Comparison of ENCODE assay signal across 24 cellular contexts in the genomic region with DNA sequence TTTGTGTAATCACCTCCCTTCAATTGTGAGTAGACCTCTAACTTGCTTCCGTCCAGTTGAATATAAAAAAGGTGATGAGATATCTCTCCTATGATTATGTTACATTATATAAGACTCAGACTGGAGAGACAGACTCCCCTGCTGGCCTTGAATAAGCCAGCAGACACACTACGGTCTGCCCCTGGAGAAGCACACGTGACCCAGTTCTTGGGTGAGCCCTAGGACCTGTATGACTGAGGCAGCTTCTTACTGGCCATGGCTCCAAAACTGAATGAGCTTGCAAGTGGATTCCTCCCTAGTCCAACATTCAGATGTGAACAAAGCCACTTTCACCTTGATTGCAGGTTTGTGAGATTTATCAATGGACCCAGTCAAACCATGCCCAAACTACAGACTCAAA.
DNase-seq lines count a peak whose midpoint lies in the region; ATAC-seq and TF ChIP-seq lines count a peak whose summit lies in the region.
"Had no signal": no experiment of that assay in that cellular context is flagged by ENCODE, and none has a peak within 500 bp of the region (broad histone marks: within the 10 kb centered on the region; RNA-seq: fewer than 3 reads in every experiment).

No MANE protein-coding gene starts in this region.

- H2AFZ ChIP-seq in DND-41 (ENCODE audit: low read depth, low read length) = 0 out of 2 replicates have a peak overlapping the region, but pooled peaks have one; percentile 18

- no peaks in the 10 kb centered on the region for H3K9me3 ChIP-seq in DND-41 (ENCODE audit: insufficient read depth, low read length, severe bottlenecking)
- H3K9me3 ChIP-seq: BE2C, BLaER1 had no signal

- H3K4me3 ChIP-seq in DND-41 (ENCODE audit: low read depth in 1 of 2, low read length in 2 of 2) = no peak overlapping the region
- H3K4me3 ChIP-seq: BLaER1 had no signal

- H3K27me3 ChIP-seq in DND-41 (ENCODE audit: insufficient read depth, low read length, poor library complexity) = no peaks in the 10 kb centered on the region
- H3K27me3 ChIP-seq: BE2C, BLaER1 had no signal

- DNase-seq in DND-41 (no peak), RKO (ENCODE audit: low spot score) (peak; percentile 3), nephron progenitor cell (no peak), cardiac septum (ENCODE audit: low spot score) (no peak), caudate nucleus (lab: John Stamatoyannopoulos, UW) (no peak), DMS53 treated with DMSO at 0.1 percent for 48 hours (lab: John Stamatoyannopoulos, UW; ENCODE audit: unreplicated experiment) (no peak)
- DNase-seq: 8988T; ACHN; BE2C; C1 segment of cervical spinal cord; CD4-positive, alpha-beta memory T cell; CD4-positive, CD25-positive, alpha-beta regulatory T cell; CD8-positive, alpha-beta memory T cell; COR-L47; DMS 273 treated with DMSO at 0.1 percent for 48 hours; DMS153; DMS53; DMS79 treated with DMSO at 0.1 percent for 48 hours; EL; GDM1 had no signal

- H3K4me1 ChIP-seq in DND-41 (ENCODE audit: insufficient read depth, low read length) = no peaks in the 10 kb centered on the region
- H3K4me1 ChIP-seq: BLaER1 had no signal

- no peaks in the 10 kb centered on the region for H3K79me2 ChIP-seq in DND-41 (ENCODE audit: insufficient read depth, low read length)

- TF ChIP-seq CTCF in DND-41 (IDR thresholded peaks at IDR 0.05; ENCODE audit: borderline replicate concordance, extremely low read depth, low read length, poor library complexity, severe bottlenecking) = no peak
- TF ChIP-seq CTCF in nephron progenitor cell (IDR thresholded peaks at IDR 0.05) = no peak

- ATAC-seq in DND-41 (ENCODE audit: insufficient read depth, low read depth) = no peak
- ATAC-seq in activated T-helper 17 cell treated with anti-CD3 and anti-CD28 coated beads, Interleukin-2, amount 50 U/mL, for 72 hours (replicated peaks) = no peak
- ATAC-seq in HG02588 (IDR thresholded peaks at IDR 0.05; ENCODE audit: unreplicated experiment) = no peak

- H3K27me3 Mint-ChIP-seq in activated T-helper 17 cell treated with anti-CD3 and anti-CD28 coated beads, Interleukin-2, amount 50 U/mL, for 72 hours = no peaks in the 10 kb centered on the region
- H3K27me3 Mint-ChIP-seq in nephron progenitor cell (ENCODE audit: low read depth, poor library complexity) = peaks cover 7% of the 10 kb centered on the region
- H3K27me3 Mint-ChIP-seq: CD4-positive, alpha-beta memory T cell; CD8-positive, alpha-beta memory T cell had no signal

- H3K36me3 Mint-ChIP-seq in activated T-helper 17 cell treated with anti-CD3 and anti-CD28 coated beads, Interleukin-2, amount 50 U/mL, for 72 hours (ENCODE audit: low read depth) = no peaks in the 10 kb centered on the region
- no peaks in the 10 kb centered on the region for H3K36me3 Mint-ChIP-seq in nephron progenitor cell (ENCODE audit: low read depth)
- H3K36me3 Mint-ChIP-seq: CD14-positive monocyte; CD4-positive, alpha-beta memory T cell; CD4-positive, CD25-positive, alpha-beta regulatory T cell; CD8-positive, alpha-beta memory T cell had no signal

- no peaks in the 10 kb centered on the region for H3K36me3 ChIP-seq in DND-41 (ENCODE audit: insufficient read depth, low read length)
- H3K36me3 ChIP-seq: BE2C, BLaER1 had no signal

- no peak overlapping the region for H3K9ac ChIP-seq in DND-41 (ENCODE audit: low read depth, low read length)
- H3K9ac ChIP-seq: BLaER1 had no signal

- peak overlapping the region; percentile 34 for H3K27ac Mint-ChIP-seq in activated T-helper 17 cell treated with anti-CD3 and anti-CD28 coated beads, Interleukin-2, amount 50 U/mL, for 72 hours
- H3K27ac Mint-ChIP-seq in nephron progenitor cell = peak overlapping the region; percentile 23
- H3K27ac Mint-ChIP-seq: CD14-positive monocyte; CD4-positive, alpha-beta memory T cell had no signal

- H4K20me1 ChIP-seq in DND-41 (ENCODE audit: insufficient read depth, low read length) = no peaks in the 10 kb centered on the region
- H4K20me1 ChIP-seq: BLaER1 had no signal

- no peaks in the 10 kb centered on the region for H3K4me1 Mint-ChIP-seq in activated T-helper 17 cell treated with anti-CD3 and anti-CD28 coated beads, Interleukin-2, amount 50 U/mL, for 72 hours
- H3K4me1 Mint-ChIP-seq in nephron progenitor cell = peaks cover 44% of the 10 kb centered on the region
- H3K4me1 Mint-ChIP-seq: CD14-positive monocyte had no signal

- no peaks in the 10 kb centered on the region for H3K9me3 Mint-ChIP-seq in activated T-helper 17 cell treated with anti-CD3 and anti-CD28 coated beads, Interleukin-2, amount 50 U/mL, for 72 hours
- no peaks in the 10 kb centered on the region for H3K9me3 Mint-ChIP-seq in nephron progenitor cell
- H3K9me3 Mint-ChIP-seq: CD8-positive, alpha-beta memory T cell had no signal

- no peak overlapping the region for H3K27ac ChIP-seq in DND-41 (ENCODE audit: low read length)
- no peak overlapping the region for H3K27ac ChIP-seq in caudate nucleus (ENCODE audit: low read depth, low read length)
- H3K27ac ChIP-seq: BLaER1 had no signal

- intact Hi-C loops in cardiac septum (cut with DNase I) = no loop called here

- H3K4me2 ChIP-seq in DND-41 (ENCODE audit: insufficient read depth, low read length) = no peak overlapping the region
- H3K4me2 ChIP-seq: BLaER1 had no signal

- no peak overlapping the region for H3K4me3 Mint-ChIP-seq in activated T-helper 17 cell treated with anti-CD3 and anti-CD28 coated beads, Interleukin-2, amount 50 U/mL, for 72 hours
- H3K4me3 Mint-ChIP-seq in nephron progenitor cell = no peak overlapping the region
- H3K4me3 Mint-ChIP-seq: CD14-positive monocyte; CD4-positive, alpha-beta memory T cell; CD4-positive, CD25-positive, alpha-beta regulatory T cell; CD8-positive, alpha-beta memory T cell had no signal
